10 cellular contexts compared by ENCODE assay signal in the genomic region with DNA sequence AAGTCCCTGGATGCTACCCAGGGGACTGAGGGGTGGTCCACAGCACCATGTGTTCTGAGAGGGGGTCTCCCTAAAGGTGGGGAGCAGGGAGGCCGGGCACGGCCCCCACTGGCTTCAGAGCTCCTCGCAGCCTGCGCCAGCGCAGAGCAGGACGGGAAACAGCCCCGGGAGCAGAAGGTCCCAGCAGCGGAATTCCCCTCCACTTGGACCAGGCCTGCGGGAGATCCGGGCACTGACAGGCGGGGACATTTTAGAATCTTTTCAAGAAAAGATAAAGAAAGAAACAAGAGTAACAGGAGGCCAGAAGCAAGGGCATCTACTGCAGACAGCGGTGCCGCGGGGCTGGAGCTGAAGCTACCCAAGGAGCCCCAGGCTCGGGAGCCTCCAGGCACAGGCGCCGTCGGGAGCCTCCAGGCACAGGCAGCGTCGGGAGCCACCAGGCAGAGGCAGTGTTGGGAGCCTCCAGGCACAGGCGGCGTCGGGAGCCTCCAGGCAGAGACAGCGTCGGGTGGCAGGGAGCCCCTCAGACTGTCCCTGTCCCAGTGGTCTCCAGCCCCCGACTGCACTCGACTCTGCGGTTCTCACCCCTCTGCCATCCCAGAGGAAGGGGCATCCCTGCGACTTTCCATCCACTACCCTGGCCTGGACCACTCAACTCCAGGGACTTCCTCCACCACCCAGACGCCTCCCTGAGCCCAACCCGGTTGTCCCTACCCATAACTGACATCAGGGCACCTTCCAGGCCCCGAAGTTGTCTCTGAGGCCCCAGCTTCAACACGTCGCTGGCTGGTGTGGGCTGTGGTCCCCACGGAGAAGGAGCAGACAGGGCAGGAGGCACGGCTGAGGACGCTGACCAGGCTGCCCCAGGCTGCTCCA.
"Had no signal": no experiment of that assay in that cellular context is flagged by ENCODE, and none has a peak within 500 bp of the region (broad histone marks: within the 10 kb centered on the region; RNA-seq: fewer than 3 reads in every experiment).

No MANE protein-coding gene starts in this region.

- ATAC-seq: activated T-cell treated with anti-CD3 and anti-CD28 coated beads, Interleukin-2, amount 50 U/mL, for 72 hours; natural killer cell had no signal

- DNase-seq: activated CD4-positive, alpha-beta T cell treated with anti-CD3 and anti-CD28 coated beads for 1 hour; activated CD4-positive, alpha-beta T cell treated with anti-CD3 and anti-CD28 coated beads, Interleukin-2, amount 50 U/mL, for 48 hours; activated naive CD4-positive, alpha-beta T cell treated with anti-CD3 and anti-CD28 coated beads for 36 hours; activated T-cell treated with anti-CD3 and anti-CD28 coated beads, Interleukin-2, amount 50 U/mL, for 72 hours; amniotic stem cell; cerebellar nuclear complex; mammary epithelial cell; natural killer cell; nucleus accumbens; stimulated activated CD4-positive, alpha-beta T cell treated with anti-CD3 and anti-CD28 coated beads, Interleukin-2, amount 100 ng/mL, for 48 hours had no signal
